Comparison of ENCODE assay signal across 28 cellular contexts in genomic region chr16:59654455-59654854, GRCh38.
"Had no signal": no experiment of that assay in that cellular context is flagged by ENCODE, and none has a peak within 500 bp of the region (broad histone marks: within the 10 kb centered on the region; RNA-seq: fewer than 3 reads in every experiment).

No MANE protein-coding gene starts in this region.

- H3K4me3 Mint-ChIP-seq: stimulated activated effector memory CD8-positive, alpha-beta T cell treated with anti-CD3 and anti-CD28 coated beads, Interleukin-12 subunit alpha, Interleukin-12 subunit beta, amount 100 ng/mL, for 72 hours; stimulated activated memory B cell treated with anti-CD40 and anti-IgM and Interleukin-4, amounts not matched to agents 10 μg/mL and 1 μg/mL and 100 μg/mL, for 72 hours; stimulated activated naive B cell treated with anti-CD40 and anti-IgM and Interleukin-4, amounts not matched to agents 10 μg/mL and 1 μg/mL and 100 μg/mL, for 72 hours; stimulated activated naive CD8-positive, alpha-beta T cell treated with anti-CD3 and anti-CD28 coated beads, Interleukin-15, amount 100 ng/mL, for 72 hours; stimulated activated naive CD8-positive, alpha-beta T cell treated with anti-CD3 and anti-CD28 coated beads, Interleukin-15, Interleukin-2, amounts not matched to agents 100 ng/mL and 50 ng/mL, for 24 hours; type B pancreatic cell had no signal

- H3K36me3 Mint-ChIP-seq: stimulated activated effector memory CD8-positive, alpha-beta T cell treated with anti-CD3 and anti-CD28 coated beads, Interleukin-12 subunit alpha, Interleukin-12 subunit beta, amount 100 ng/mL, for 72 hours; stimulated activated memory B cell treated with anti-CD40 and anti-IgM and Interleukin-4, amounts not matched to agents 10 μg/mL and 1 μg/mL and 100 μg/mL, for 72 hours; stimulated activated naive B cell treated with anti-CD40 and anti-IgM and Interleukin-4, amounts not matched to agents 10 μg/mL and 1 μg/mL and 100 μg/mL, for 72 hours; type B pancreatic cell had no signal

- ATAC-seq: stimulated activated effector memory CD8-positive, alpha-beta T cell treated with anti-CD3 and anti-CD28 coated beads, Interleukin-12 subunit alpha, Interleukin-12 subunit beta, amount 100 ng/mL, for 72 hours; stimulated activated memory B cell treated with anti-CD40 and anti-IgM and Interleukin-4, amounts not matched to agents 10 μg/mL and 1 μg/mL and 100 μg/mL, for 72 hours; stimulated activated naive B cell treated with anti-CD40 and anti-IgM and Interleukin-4, amounts not matched to agents 10 μg/mL and 1 μg/mL and 100 μg/mL, for 72 hours; stimulated activated naive CD8-positive, alpha-beta T cell treated with anti-CD3 and anti-CD28 coated beads, Interleukin-15, amount 100 ng/mL, for 72 hours; stimulated activated naive CD8-positive, alpha-beta T cell treated with anti-CD3 and anti-CD28 coated beads, Interleukin-15, Interleukin-2, amounts not matched to agents 100 U/mL and 50 U/mL, for 24 hours; upper lobe of right lung had no signal

- H3K27ac ChIP-seq: stomach, suprapubic skin, testis, thoracic aorta, tibial artery, tibial nerve, transverse colon, upper lobe of left lung, upper lobe of right lung, uterus, vagina had no signal

- H3K9me3 Mint-ChIP-seq: type B pancreatic cell had no signal

- H3K27me3 ChIP-seq: stomach, suprapubic skin, testis, thyroid gland, tibial artery, tibial nerve, transverse colon, upper lobe of left lung, upper lobe of right lung, uterus, vagina had no signal

- H3K4me1 Mint-ChIP-seq: stimulated activated effector memory CD8-positive, alpha-beta T cell treated with anti-CD3 and anti-CD28 coated beads, Interleukin-12 subunit alpha, Interleukin-12 subunit beta, amount 100 ng/mL, for 72 hours; stimulated activated memory B cell treated with anti-CD40 and anti-IgM and Interleukin-4, amounts not matched to agents 10 μg/mL and 1 μg/mL and 100 μg/mL, for 72 hours; stimulated activated naive B cell treated with anti-CD40 and anti-IgM and Interleukin-4, amounts not matched to agents 10 μg/mL and 1 μg/mL and 100 μg/mL, for 72 hours; stimulated activated naive CD8-positive, alpha-beta T cell treated with anti-CD3 and anti-CD28 coated beads, Interleukin-15, amount 100 ng/mL, for 72 hours had no signal

- H3K27me3 Mint-ChIP-seq: stimulated activated memory B cell treated with anti-CD40 and anti-IgM and Interleukin-4, amounts not matched to agents 10 μg/mL and 1 μg/mL and 100 μg/mL, for 72 hours; stimulated activated naive B cell treated with anti-CD40 and anti-IgM and Interleukin-4, amounts not matched to agents 10 μg/mL and 1 μg/mL and 100 μg/mL, for 72 hours; stimulated activated naive CD8-positive, alpha-beta T cell treated with anti-CD3 and anti-CD28 coated beads, Interleukin-15, amount 100 ng/mL, for 72 hours; stimulated activated naive CD8-positive, alpha-beta T cell treated with anti-CD3 and anti-CD28 coated beads, Interleukin-15, Interleukin-2, amounts not matched to agents 100 ng/mL and 50 ng/mL, for 24 hours; type B pancreatic cell had no signal

- DNase-seq: stimulated activated CD4-positive, alpha-beta T cell treated with anti-CD3 and anti-CD28 coated beads, Interleukin-2, amount 100 ng/mL, for 48 hours; stimulated activated CD4-positive, alpha-beta T cell treated with anti-CD3 and anti-CD28 coated beads, Interleukin-4, amount 100 ng/mL, for 1 hour; stimulated activated CD4-positive, alpha-beta T cell treated with anti-CD3 and anti-CD28 coated beads, Interleukin-4, amount 100 ng/mL, for 24 hours; stimulated activated CD4-positive, alpha-beta T cell treated with anti-CD3 and anti-CD28 coated beads, Interleukin-4, amount 100 ng/mL, for 4 hours; stimulated activated CD8-positive, alpha-beta memory T cell treated with anti-CD3 and anti-CD28 coated beads, Interleukin-4, amount 100 ng/mL, for 48 hours; stimulated activated naive B cell treated with anti-CD40 and anti-IgM and Interleukin-4, amounts not matched to agents 10 μg/mL and 1 μg/mL and 100 μg/mL, for 72 hours; stimulated activated naive CD4-positive, alpha-beta T cell; stimulated activated naive CD4-positive, alpha-beta T cell treated with Interleukin-2 at 50 U/mL for 16 hours; stimulated activated naive CD8-positive, alpha-beta T cell treated with anti-CD3 and anti-CD28 coated beads, Interleukin-15, amount 100 ng/mL, for 72 hours; stimulated activated naive CD8-positive, alpha-beta T cell treated with anti-CD3 and anti-CD28 coated beads, Interleukin-15, Interleukin-2, amounts not matched to agents 100 U/mL and 50 U/mL, for 24 hours; stomach; substantia nigra; testis; thyroid gland; tibial artery; transverse colon; trophoblast cell; upper lobe of left lung; upper lobe of right lung; uterus had no signal

- H3K27ac Mint-ChIP-seq: stimulated activated effector memory CD8-positive, alpha-beta T cell treated with anti-CD3 and anti-CD28 coated beads, Interleukin-12 subunit alpha, Interleukin-12 subunit beta, amount 100 ng/mL, for 72 hours; stimulated activated memory B cell treated with anti-CD40 and anti-IgM and Interleukin-4, amounts not matched to agents 10 μg/mL and 1 μg/mL and 100 μg/mL, for 72 hours; stimulated activated naive B cell treated with anti-CD40 and anti-IgM and Interleukin-4, amounts not matched to agents 10 μg/mL and 1 μg/mL and 100 μg/mL, for 72 hours; stimulated activated naive CD8-positive, alpha-beta T cell treated with anti-CD3 and anti-CD28 coated beads, Interleukin-15, amount 100 ng/mL, for 72 hours; stimulated activated naive CD8-positive, alpha-beta T cell treated with anti-CD3 and anti-CD28 coated beads, Interleukin-15, Interleukin-2, amounts not matched to agents 100 ng/mL and 50 ng/mL, for 24 hours; type B pancreatic cell had no signal

- H3K36me3 ChIP-seq: stomach, suprapubic skin, thoracic aorta, thyroid gland, tibial artery, tibial nerve, transverse colon, upper lobe of left lung, upper lobe of right lung, uterus, vagina had no signal

- H3K9me3 ChIP-seq: suprapubic skin, testis, thoracic aorta, thyroid gland, transverse colon, upper lobe of left lung, upper lobe of right lung, uterus, vagina had no signal

- H3K4me1 ChIP-seq: stomach, testis, thyroid gland, tibial artery, transverse colon, upper lobe of left lung, upper lobe of right lung, uterus had no signal

- H3K4me3 ChIP-seq: stomach, suprapubic skin, testis, thoracic aorta, thyroid gland, tibial artery, tibial nerve, transverse colon, upper lobe of left lung, upper lobe of right lung, uterus, vagina had no signal
